In the genomic region with DNA sequence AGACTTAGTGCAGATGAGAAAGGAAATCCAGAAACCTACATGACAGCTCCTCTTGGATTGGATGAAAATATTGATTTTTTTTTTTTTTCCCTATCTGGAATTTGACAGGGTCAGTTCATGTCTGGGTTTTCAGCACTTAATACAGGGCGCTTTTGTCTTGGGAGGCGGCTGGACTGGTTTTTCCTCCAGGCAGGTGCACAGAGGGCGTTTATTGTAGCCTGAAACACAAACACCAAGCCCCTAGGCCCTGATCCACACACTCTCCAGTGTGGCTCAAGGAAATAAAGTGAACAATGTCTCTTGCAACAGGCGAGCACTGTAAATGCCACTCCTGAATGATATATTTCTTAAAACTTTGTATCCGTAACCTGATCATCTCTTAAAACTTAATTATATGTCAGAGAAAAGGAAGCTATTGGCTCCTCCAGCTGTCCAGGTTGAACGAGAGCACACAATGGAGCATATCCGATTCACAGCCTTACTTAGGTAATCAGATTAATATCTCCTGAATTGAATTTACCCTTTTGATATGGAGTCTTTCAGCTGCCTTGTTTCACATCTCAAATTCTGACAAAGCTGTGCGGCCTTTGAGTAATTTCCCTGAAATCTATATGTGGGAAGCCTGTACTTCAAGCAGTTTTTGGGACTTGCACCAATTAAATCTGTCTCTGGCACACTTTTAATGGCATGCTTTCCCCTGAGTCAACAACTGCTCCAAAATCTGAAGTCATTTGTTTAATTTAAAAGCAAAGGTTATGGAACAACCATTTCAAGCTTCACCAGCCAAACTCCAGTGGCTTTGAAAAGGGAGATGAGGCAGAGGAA, we compare ENCODE assay signal across 9 cellular contexts.
DNase-seq lines count a peak whose midpoint lies in the region; ATAC-seq and TF ChIP-seq lines count a peak whose summit lies in the region.
"Had no signal": no experiment of that assay in that cellular context is flagged by ENCODE, and none has a peak within 500 bp of the region (broad histone marks: within the 10 kb centered on the region; RNA-seq: fewer than 3 reads in every experiment).

No MANE protein-coding gene starts in this region.

- intact Hi-C loops in left ventricle myocardium superior (cut with micrococcal nuclease) = no loop called here

- H3K27me3 Mint-ChIP-seq in stimulated activated naive B cell treated with anti-CD40 and anti-IgM and Interleukin-4, amounts not matched to agents 10 μg/mL and 1 μg/mL and 100 μg/mL, for 72 hours = no peaks in the 10 kb centered on the region
- H3K27me3 Mint-ChIP-seq in naive thymus-derived CD8-positive, alpha-beta T cell = no peaks in the 10 kb centered on the region

- H3K27ac Mint-ChIP-seq in stimulated activated naive B cell treated with anti-CD40 and anti-IgM and Interleukin-4, amounts not matched to agents 10 μg/mL and 1 μg/mL and 100 μg/mL, for 72 hours = peak overlapping the region; percentile 11
- H3K27ac Mint-ChIP-seq in naive thymus-derived CD8-positive, alpha-beta T cell = no peak overlapping the region
- no peak overlapping the region for H3K27ac Mint-ChIP-seq in activated naive CD4-positive, alpha-beta T cell treated with anti-CD3 and anti-CD28 coated beads, Interleukin-2, amount 50 U/mL, for 72 hours

- POLR2A ChIA-PET in HEK293T (lab: Yijun Ruan, JAX) = interaction anchor here (0.8 kb wide), 1 partner anchor 15 kb away, joined by 3 read pairs; no protein-coding TSS in a partner anchor
- POLR2A ChIA-PET in naive thymus-derived CD8-positive, alpha-beta T cell (lab: Charles Lee) = no interaction called here

- H3K36me3 Mint-ChIP-seq in stimulated activated naive B cell treated with anti-CD40 and anti-IgM and Interleukin-4, amounts not matched to agents 10 μg/mL and 1 μg/mL and 100 μg/mL, for 72 hours = peaks cover 9 to 23% of the 10 kb centered on the region in 2 donors
- peaks cover 0 to 6% (median 6%) of the 10 kb centered on the region in 3 donors for H3K36me3 Mint-ChIP-seq in naive thymus-derived CD8-positive, alpha-beta T cell
- peaks cover 7 to 9% of the 10 kb centered on the region in 2 donors for H3K36me3 Mint-ChIP-seq in activated naive CD4-positive, alpha-beta T cell treated with anti-CD3 and anti-CD28 coated beads, Interleukin-2, amount 50 U/mL, for 72 hours

- ATAC-seq in left ventricle myocardium superior = peak; percentile 58
- ATAC-seq in stimulated activated naive B cell treated with anti-CD40 and anti-IgM and Interleukin-4, amounts not matched to agents 10 μg/mL and 1 μg/mL and 100 μg/mL, for 72 hours (replicated peaks) = no peak
- ATAC-seq in naive thymus-derived CD8-positive, alpha-beta T cell = no peak
- ATAC-seq in GM19395 (IDR thresholded peaks at IDR 0.05; ENCODE audit: unreplicated experiment) = no peak
- no peak for ATAC-seq in activated naive CD4-positive, alpha-beta T cell treated with anti-CD3 and anti-CD28 coated beads, Interleukin-2, amount 50 U/mL, for 72 hours

- DNase-seq in HEK293T (ENCODE audit: extremely low spot score) = peak; percentile 17
- peak; percentile 79 for DNase-seq in NCI-H748 treated with DMSO at 0.1 percent for 48 hours (lab: John Stamatoyannopoulos, UW)
- DNase-seq in left ventricle myocardium superior = no peak
- DNase-seq in stimulated activated naive B cell treated with anti-CD40 and anti-IgM and Interleukin-4, amounts not matched to agents 10 μg/mL and 1 μg/mL and 100 μg/mL, for 72 hours = no peak
- DNase-seq in naive thymus-derived CD8-positive, alpha-beta T cell = no peak
- no peak for DNase-seq in activated naive CD4-positive, alpha-beta T cell treated with anti-CD3 and anti-CD28 coated beads, Interleukin-2, amount 50 U/mL, for 72 hours (ENCODE audit: low spot score in 2 of 2)
- no peak for DNase-seq in stimulated activated CD4-positive, alpha-beta T cell treated with anti-CD3 and anti-CD28 coated beads, Interleukin-4, amount 100 ng/mL, for 1 hour
- DNase-seq: activated T-cell treated with anti-CD3 and anti-CD28 coated beads for 4 hours had no signal

- H3K4me1 Mint-ChIP-seq in stimulated activated naive B cell treated with anti-CD40 and anti-IgM and Interleukin-4, amounts not matched to agents 10 μg/mL and 1 μg/mL and 100 μg/mL, for 72 hours = peaks cover 37 to 70% of the 10 kb centered on the region in 2 donors
- H3K4me1 Mint-ChIP-seq in naive thymus-derived CD8-positive, alpha-beta T cell = peaks cover 5 to 41% (median 12%) of the 10 kb centered on the region in 4 donors

- H3K9me3 Mint-ChIP-seq in stimulated activated naive B cell treated with anti-CD40 and anti-IgM and Interleukin-4, amounts not matched to agents 10 μg/mL and 1 μg/mL and 100 μg/mL, for 72 hours = peaks cover 6 to 8% of the 10 kb centered on the region in 2 donors
- H3K9me3 Mint-ChIP-seq in naive thymus-derived CD8-positive, alpha-beta T cell = peaks cover 0 to 9% (median 4%) of the 10 kb centered on the region in 9 donors
- peaks cover 2 to 7% of the 10 kb centered on the region in 2 donors for H3K9me3 Mint-ChIP-seq in activated naive CD4-positive, alpha-beta T cell treated with anti-CD3 and anti-CD28 coated beads, Interleukin-2, amount 50 U/mL, for 72 hours

- H3K4me3 Mint-ChIP-seq in stimulated activated naive B cell treated with anti-CD40 and anti-IgM and Interleukin-4, amounts not matched to agents 10 μg/mL and 1 μg/mL and 100 μg/mL, for 72 hours = no peak overlapping the region
- no peak overlapping the region for H3K4me3 Mint-ChIP-seq in naive thymus-derived CD8-positive, alpha-beta T cell

- CTCF ChIA-PET in HEK293T (lab: Yijun Ruan, JAX) = interaction anchor here (0.6 to 0.9 kb wide), 2 partner anchors 14 to 62 kb away, joined by 3 read pairs; no protein-coding TSS in a partner anchor

TF ChIP-seq in HEK293T, 16 proteins besides CTCF, POLR2A, EP300 and RAD21:
- TF ChIP-seq SUZ12 (IDR thresholded peaks at IDR 0.05) = no peak
- peak; percentile 57 for TF ChIP-seq FOXA1 (IDR thresholded peaks at IDR 0.05)
- TF ChIP-seq, protein P1, sequence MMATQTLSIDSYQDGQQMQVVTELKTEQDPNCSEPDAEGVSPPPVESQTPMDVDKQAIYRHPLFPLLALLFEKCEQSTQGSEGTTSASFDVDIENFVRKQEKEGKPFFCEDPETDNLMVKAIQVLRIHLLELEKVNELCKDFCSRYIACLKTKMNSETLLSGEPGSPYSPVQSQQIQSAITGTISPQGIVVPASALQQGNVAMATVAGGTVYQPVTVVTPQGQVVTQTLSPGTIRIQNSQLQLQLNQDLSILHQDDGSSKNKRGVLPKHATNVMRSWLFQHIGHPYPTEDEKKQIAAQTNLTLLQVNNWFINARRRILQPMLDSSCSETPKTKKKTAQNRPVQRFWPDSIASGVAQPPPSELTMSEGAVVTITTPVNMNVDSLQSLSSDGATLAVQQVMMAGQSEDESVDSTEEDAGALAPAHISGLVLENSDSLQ (IDR thresholded peaks at IDR 0.05) = peak; percentile 95
- TF ChIP-seq CTBP1 (IDR thresholded peaks at IDR 0.05; ENCODE audit: borderline replicate concordance) = peak; percentile 52; the same call in 1 of the 2 replicates

Comparison
In these comparisons a context has a peak if more than half of its experiments do, and no peak if none do; other contexts are left out.
1. DNase-seq: peak in HEK293T (single experiment) and NCI-H748 treated with DMSO at 0.1 percent for 48 hours (single experiment); none in left ventricle myocardium superior (single experiment), stimulated activated naive B cell treated with anti-CD40 and anti-IgM and Interleukin-4, amounts not matched to agents 10 μg/mL and 1 μg/mL and 100 μg/mL, for 72 hours (single experiment), naive thymus-derived CD8-positive, alpha-beta T cell (0 of 10), activated naive CD4-positive, alpha-beta T cell treated with anti-CD3 and anti-CD28 coated beads, Interleukin-2, amount 50 U/mL, for 72 hours (0 of 2) and stimulated activated CD4-positive, alpha-beta T cell treated with anti-CD3 and anti-CD28 coated beads, Interleukin-4, amount 100 ng/mL, for 1 hour (single experiment).